ENCODE assay signal across 8 cellular contexts in genomic region chr7:149196705-149197171, GRCh38. TPM values are rescaled to one million over a fixed set of nuclear protein-coding genes. Genes with fewer than 3 reads are reported as not detected.
DNase-seq lines count a peak whose midpoint lies in the region; ATAC-seq and TF ChIP-seq lines count a peak whose summit lies in the region.

No MANE protein-coding gene starts in this region.

- H3K9ac ChIP-seq in H9 (ENCODE audit: extremely low read depth, insufficient read length, low read length), result peak overlapping the region; percentile 77

- H3K9me3 Mint-ChIP-seq in H9 (no peaks in the 10 kb centered on the region; a peak in 1 of 5 replicates), osteocyte (ENCODE audit: unreplicated experiment) (no peaks in the 10 kb centered on the region)

- no peak overlapping the region for H4K8ac ChIP-seq in H9 (replicated peaks; ENCODE audit: insufficient read length, low read depth, low read length)

- H3K4me1 Mint-ChIP-seq in H9 (peaks cover 12 to 21% of the 10 kb centered on the region in 2 experiments), osteocyte (ENCODE audit: unreplicated experiment) (peaks cover 28% of the 10 kb centered on the region)

- no peak overlapping the region for H2AK5ac ChIP-seq in H9 (ENCODE audit: insufficient read length, low read length)

- no CpG with 5 or more reads among the region's 7 CpGs for whole genome bisulfite sequencing in H9 (ENCODE audit: extremely low coverage, insufficient read length, low lambda C conversion rate)

- H2BK15ac ChIP-seq in H9 (ENCODE audit: low read depth, low read length), result no peak overlapping the region

- peaks cover 3% of the 10 kb centered on the region for H3K79me1 ChIP-seq in H9 (ENCODE audit: insufficient read depth, low read depth, low read length, poor library complexity, severe bottlenecking)

- peak overlapping the region; percentile 53 for H3K4me2 ChIP-seq in H9 (ENCODE audit: insufficient read depth, insufficient read length, low read length)

- peaks cover 3% of the 10 kb centered on the region; the same call in 1 of the 2 replicates for H3K79me2 ChIP-seq in H9 (ENCODE audit: insufficient read depth, low read length)

- H3K56ac ChIP-seq in H9 (ENCODE audit: insufficient read length, low read depth, low read length), result no peak overlapping the region

- H2BK12ac ChIP-seq in H9 (ENCODE audit: insufficient read length, low read depth, low read length), result no peak overlapping the region

- no peaks in the 10 kb centered on the region for H3K9me3 ChIP-seq in H9 (ENCODE audit: control insufficient read depth, low read depth, low read length)

- H4K5ac ChIP-seq in H9 (ENCODE audit: insufficient read length, low read depth, low read length), result no peak overlapping the region

- H3K4me3 Mint-ChIP-seq in H9, result peak overlapping the region; percentile 89 to 95
- H3K4me3 Mint-ChIP-seq in osteocyte (ENCODE audit: unreplicated experiment), result peak overlapping the region; percentile 84

- no peak overlapping the region for H2BK120ac ChIP-seq in H9 (ENCODE audit: low read depth, low read length, poor library complexity, severe bottlenecking)

- no peak overlapping the region for H2AFZ ChIP-seq in H9 (ENCODE audit: low read length)

- no peak for TF ChIP-seq POLR2A in erythroblast (IDR thresholded peaks at IDR 0.05; ENCODE audit: low read length)

- H3K14ac ChIP-seq in H9 (ENCODE audit: insufficient read depth, low read length), result 0 out of 2 replicates have a peak overlapping the region, but pooled peaks have one; percentile 22

- H3K36me3 Mint-ChIP-seq in H9 (ENCODE audit: insufficient read depth in 1 of 3, low read depth in 3 of 3) (peaks cover 31 to 48% (median 47%) of the 10 kb centered on the region in 3 experiments), osteocyte (ENCODE audit: unreplicated experiment) (peaks cover 24% of the 10 kb centered on the region)

- H4K20me1 ChIP-seq in H9 (ENCODE audit: control insufficient read depth, insufficient read depth, insufficient read length), result no peaks in the 10 kb centered on the region

- H3K4me1 ChIP-seq in H9 (ENCODE audit: insufficient read depth, low read length), result no peaks in the 10 kb centered on the region

- no peak overlapping the region for H4K91ac ChIP-seq in H9 (ENCODE audit: insufficient read length, low read depth, low read length)

- H3K23me2 ChIP-seq in H9 (ENCODE audit: insufficient read length, low read depth, low read length, poor library complexity, severe bottlenecking), result peaks cover 7% of the 10 kb centered on the region

- H3K18ac ChIP-seq in H9 (ENCODE audit: insufficient read length, low read depth, low read length), result no peak overlapping the region

- H3K27ac ChIP-seq in H9 (ENCODE audit: insufficient read length, low read depth, low read length), result no peak overlapping the region

- TF ChIP-seq CTCF in H9 (conservative IDR thresholded peaks at IDR 0.05), result no peak
- no peak for TF ChIP-seq CTCF in osteocyte (IDR thresholded peaks at IDR 0.05)

- H3K27ac Mint-ChIP-seq in H9, result peak overlapping the region in 1 of 3 experiments; percentile 70; a peak in 2 of 7 replicates
- H3K27ac Mint-ChIP-seq in osteocyte (ENCODE audit: unreplicated experiment), result peak overlapping the region; percentile 87

- H3K4ac ChIP-seq in H9 (ENCODE audit: low read depth, low read length), result no peak overlapping the region

- DNase-seq in COLO668 (lab: John Stamatoyannopoulos, UW; ENCODE audit: unreplicated experiment), result peak; percentile 24
- DNase-seq in H9, result no peak
- DNase-seq in erythroblast (lab: John Stamatoyannopoulos, UW), result peak; percentile 38 to 57
- DNase-seq in osteocyte (ENCODE audit: extremely low spot score, unreplicated experiment), result no peak
- DNase-seq in NCI-H446 (lab: John Stamatoyannopoulos, UW), result no peak
- no peak for DNase-seq in COLO829 (ENCODE audit: low spot score)

- no peak overlapping the region for H2BK5ac ChIP-seq in H9 (ENCODE audit: insufficient read length, low read length)

- H2BK20ac ChIP-seq in H9 (ENCODE audit: low read depth, low read length, poor library complexity, severe bottlenecking), result no peak overlapping the region

- no peak overlapping the region for H3T11ph ChIP-seq in H9 (ENCODE audit: low read length)

- no peaks in the 10 kb centered on the region for H3K27me3 ChIP-seq in H9 (ENCODE audit: insufficient read depth, low read length)

- no peak overlapping the region for H3K23ac ChIP-seq in H9 (ENCODE audit: insufficient read length, low read depth, low read length)

- ATAC-seq in SK-N-SH treated with all-trans-retinoic acid at 6 μM for 48 hours (peak; percentile 34), HG03460 (IDR thresholded peaks at IDR 0.05; ENCODE audit: unreplicated experiment) (no peak)

- H3K27me3 Mint-ChIP-seq in H9 (ENCODE audit: low read depth) (no peaks in the 10 kb centered on the region), osteocyte (ENCODE audit: unreplicated experiment) (no peaks in the 10 kb centered on the region)

TF ChIP-seq in SK-N-SH treated with all-trans-retinoic acid at 6 μM for 48 hours, 23 proteins besides CTCF, POLR2A, EP300 and RAD21:
- no peak for TF ChIP-seq ZFP30 (CRISPR knock-in tag; IDR thresholded peaks at IDR 0.05)
- TF ChIP-seq BACH2 (CRISPR knock-in tag; IDR thresholded peaks at IDR 0.05; ENCODE audit: borderline replicate concordance), result no peak
- TF ChIP-seq PATZ1 (CRISPR knock-in tag; IDR thresholded peaks at IDR 0.05; ENCODE audit: borderline replicate concordance), result no peak
- TF ChIP-seq ISL1 (CRISPR knock-in tag; IDR thresholded peaks at IDR 0.05), result no peak
- TF ChIP-seq PPARA (CRISPR knock-in tag; IDR thresholded peaks at IDR 0.05; ENCODE audit: borderline replicate concordance), result no peak
- TF ChIP-seq ZNF70 (CRISPR knock-in tag; IDR thresholded peaks at IDR 0.05), result no peak
- no peak for TF ChIP-seq OSR1 (CRISPR knock-in tag; IDR thresholded peaks at IDR 0.05)
- no peak for TF ChIP-seq ESRRG (CRISPR knock-in tag; IDR thresholded peaks at IDR 0.05)

RNA-seq across cellular contexts. Expression of gene ZNF282, which starts 1.4 kb away (rescaled TPM):
- total RNA-seq in H9 (2021), result 39.0 and 39.9 TPM in 2 replicates
- total RNA-seq in osteocyte, result 29.8 and 31.3 TPM in 2 replicates

RNA-seq across cellular contexts. Expression of gene ZNF212, which starts 42.7 kb away (rescaled TPM):
- total RNA-seq in H9 (2021), result 21.1 and 22.9 TPM in 2 replicates
- 11.9 and 13.0 TPM in 2 replicates for total RNA-seq in osteocyte

RNA-seq across cellular contexts. Expression of gene ZNF398, which starts 49.5 kb away (rescaled TPM):
- total RNA-seq in H9 (2021) (62.1 and 62.4 TPM in 2 replicates), osteocyte (17.7 and 19.4 TPM in 2 replicates)

Comparison
In these comparisons a context has a peak if more than half of its experiments do, and no peak if none do; other contexts are left out.
1. DNase-seq: peak in COLO668 (single experiment) and erythroblast (2 of 2); none in H9 (single experiment), osteocyte (single experiment), NCI-H446 (0 of 2) and COLO829 (single experiment).